ENCODE assay signal across 25 cellular contexts in genomic region chr5:55471468-55471867, GRCh38.
"Had no signal": no experiment of that assay in that cellular context is flagged by ENCODE, and none has a peak within 500 bp of the region (broad histone marks: within the 10 kb centered on the region; RNA-seq: fewer than 3 reads in every experiment).

No MANE protein-coding gene starts in this region.

- H3K4me1 Mint-ChIP-seq: activated CD8-positive, alpha-beta memory T cell treated with anti-CD3 and anti-CD28 coated beads, Interleukin-2, amount 10 ng/mL, durations not matched to agents 7 days and 5 days; central memory CD8-positive, alpha-beta T cell had no signal

- H3K27me3 Mint-ChIP-seq: activated B cell treated with CpG ODN at 0.5 μM for 24 hours; activated CD8-positive, alpha-beta memory T cell treated with anti-CD3 and anti-CD28 coated beads, Interleukin-2, amount 10 ng/mL, durations not matched to agents 7 days and 5 days; central memory CD8-positive, alpha-beta T cell had no signal

- H3K4me2 ChIP-seq: hepatocyte had no signal

- DNase-seq: activated B cell treated with CpG ODN at 0.5 μM for 24 hours; activated CD4-positive, alpha-beta T cell treated with anti-CD3 and anti-CD28 coated beads, Interleukin-2, amount 50 U/mL, for 1 hour; activated CD8-positive, alpha-beta memory T cell treated with anti-CD3 and anti-CD28 coated beads, Interleukin-2, amount 10 ng/mL, durations not matched to agents 7 days and 5 days; activated CD8-positive, alpha-beta T cell treated with anti-CD3 and anti-CD28 coated beads, Interleukin-2, amount 10 ng/mL, durations not matched to agents 7 days and 5 days; activated naive CD4-positive, alpha-beta T cell; activated T-cell treated with anti-CD3 and anti-CD28 coated beads, Interleukin-2, amount 50 U/mL, for 72 hours; dermis blood vessel endothelial cell; effector CD8-positive, alpha-beta T cell; islet precursor cell; lower lobe of right lung; nephron progenitor cell; right lobe of liver; stimulated activated CD4-positive, alpha-beta T cell treated with anti-CD3 and anti-CD28 coated beads, Interleukin-2, amount 100 ng/mL, for 48 hours; stimulated activated naive CD4-positive, alpha-beta T cell treated with Interleukin-2 at 50 U/mL for 16 hours; T-helper 2 cell had no signal

- ATAC-seq: activated CD8-positive, alpha-beta memory T cell treated with anti-CD3 and anti-CD28 coated beads, Interleukin-2, amount 10 ng/mL, durations not matched to agents 7 days and 5 days; activated CD8-positive, alpha-beta T cell treated with anti-CD3 and anti-CD28 coated beads, Interleukin-2, amount 10 ng/mL, durations not matched to agents 7 days and 5 days; activated naive CD4-positive, alpha-beta T cell treated with anti-CD3 and anti-CD28 coated beads, Interleukin-2, amount 50 U/mL, for 72 hours; activated T-cell treated with anti-CD3 and anti-CD28 coated beads, Interleukin-2, amount 50 U/mL, for 72 hours; left lobe of liver; lower lobe of right lung had no signal

- H3K9me3 Mint-ChIP-seq: activated B cell treated with CpG ODN at 0.5 μM for 24 hours; activated naive CD4-positive, alpha-beta T cell treated with anti-CD3 and anti-CD28 coated beads, Interleukin-2, amount 50 U/mL, for 72 hours; activated T-cell treated with anti-CD3 and anti-CD28 coated beads, Interleukin-2, amount 50 U/mL, for 72 hours; central memory CD8-positive, alpha-beta T cell; nephron progenitor cell had no signal

- FAIRE-seq: bronchial epithelial cell, endometrium, frontal cortex had no signal

- H3K4me3 ChIP-seq: hepatocyte, lower lobe of right lung, right lobe of liver, tibial nerve had no signal

- H3K9me3 ChIP-seq: lower lobe of right lung, neutrophil, right lobe of liver, tibial nerve had no signal

- H3K36me3 ChIP-seq: lower lobe of right lung, neutrophil, right lobe of liver had no signal

- H3K4me3 Mint-ChIP-seq: activated B cell treated with CpG ODN at 0.5 μM for 24 hours; activated CD8-positive, alpha-beta memory T cell treated with anti-CD3 and anti-CD28 coated beads, Interleukin-2, amount 10 ng/mL, durations not matched to agents 7 days and 5 days; activated CD8-positive, alpha-beta T cell treated with anti-CD3 and anti-CD28 coated beads, Interleukin-2, amount 10 ng/mL, durations not matched to agents 7 days and 5 days; activated T-cell treated with anti-CD3 and anti-CD28 coated beads, Interleukin-2, amount 50 U/mL, for 72 hours; central memory CD8-positive, alpha-beta T cell; nephron progenitor cell had no signal

- H3K27ac ChIP-seq: epithelial cell of prostate, hepatocyte, lower lobe of right lung, neutrophil, right lobe of liver, tibial nerve had no signal

- H3K36me3 Mint-ChIP-seq: activated CD8-positive, alpha-beta memory T cell treated with anti-CD3 and anti-CD28 coated beads, Interleukin-2, amount 10 ng/mL, durations not matched to agents 7 days and 5 days; activated naive CD4-positive, alpha-beta T cell treated with anti-CD3 and anti-CD28 coated beads, Interleukin-2, amount 50 U/mL, for 72 hours had no signal

- H3K27ac Mint-ChIP-seq: activated B cell treated with CpG ODN at 0.5 μM for 24 hours; activated CD8-positive, alpha-beta memory T cell treated with anti-CD3 and anti-CD28 coated beads, Interleukin-2, amount 10 ng/mL, durations not matched to agents 7 days and 5 days; activated T-cell treated with anti-CD3 and anti-CD28 coated beads, Interleukin-2, amount 50 U/mL, for 72 hours; nephron progenitor cell had no signal
